ENCODE assay signal across 9 cellular contexts in genomic region chr3:72999971-73000370, GRCh38. TPM values are rescaled to one million over a fixed set of nuclear protein-coding genes. Genes with fewer than 3 reads are reported as not detected.
DNase-seq lines count a peak whose midpoint lies in the region; ATAC-seq and TF ChIP-seq lines count a peak whose summit lies in the region.
"Had no signal": no experiment of that assay in that cellular context is flagged by ENCODE, and none has a peak within 500 bp of the region (broad histone marks: within the 10 kb centered on the region; RNA-seq: fewer than 3 reads in every experiment).

No MANE protein-coding gene starts in this region.

- TF ChIP-seq CTCF in WTC11 (IDR thresholded peaks at IDR 0.05) (no peak), fibroblast of villous mesenchyme (IDR thresholded peaks at IDR 0.05; ENCODE audit: insufficient read depth, low read depth, low read length) (no peak), suprapubic skin (IDR thresholded peaks at IDR 0.05) (no peak)

- peaks cover 50% of the 10 kb centered on the region for H3K36me3 Mint-ChIP-seq in WTC11

- H3K4me3 ChIP-seq in right cardiac atrium (ENCODE audit: low read length) (peak overlapping the region; percentile 99), fibroblast of villous mesenchyme (ENCODE audit: low read depth, low read length) (peak overlapping the region; percentile 78), suprapubic skin (peak overlapping the region; percentile 11)

- 31% methylated on average over 2 of the region's 2 CpGs for WGBS in right cardiac atrium
- WGBS in suprapubic skin: 58% methylated on average over 2 of the region's 2 CpGs

- peak overlapping the region; percentile 52 for H3K4me3 Mint-ChIP-seq in WTC11

- H3K27me3 ChIP-seq in right cardiac atrium (ENCODE audit: control insufficient read depth, insufficient read depth) (no peaks in the 10 kb centered on the region), suprapubic skin (no peaks in the 10 kb centered on the region)

- no peak for TF ChIP-seq POLR2A in suprapubic skin (IDR thresholded peaks at IDR 0.05)

- no peaks in the 10 kb centered on the region for H3K9me3 Mint-ChIP-seq in WTC11

- H3K27ac Mint-ChIP-seq in WTC11: peak overlapping the region; percentile 85

- H3K4me1 ChIP-seq in right cardiac atrium (ENCODE audit: control insufficient read depth, insufficient read depth, low read length) (peaks cover 8% of the 10 kb centered on the region), suprapubic skin (peaks cover 51% of the 10 kb centered on the region)

- DNase-seq in right cardiac atrium: no peak
- no peak for DNase-seq in cardiac septum (ENCODE audit: low spot score)
- no peak for DNase-seq in WTC11 (ENCODE audit: low spot score)
- peak; percentile 21 for DNase-seq in fibroblast of villous mesenchyme (ENCODE audit: low read depth)
- DNase-seq in suprapubic skin (ENCODE audit: low spot score in 2 of 2): no peak
- DNase-seq in NCI-H146 treated with DMSO at 0.1 percent for 48 hours (lab: John Stamatoyannopoulos, UW; ENCODE audit: unreplicated experiment): no peak
- DNase-seq: NCI-H446 had no signal

- ATAC-seq in right cardiac atrium (no peak), WTC11 (no peak), HG02840 (IDR thresholded peaks at IDR 0.05; ENCODE audit: low FRiP score, unreplicated experiment) (no peak), GM19455 (IDR thresholded peaks at IDR 0.05; ENCODE audit: unreplicated experiment) (no peak)

- peaks cover 45% of the 10 kb centered on the region for H3K4me1 Mint-ChIP-seq in WTC11

- H3K27me3 Mint-ChIP-seq in WTC11 (ENCODE audit: low read depth): no peaks in the 10 kb centered on the region

- TF ChIP-seq EP300 in suprapubic skin (IDR thresholded peaks at IDR 0.05): no peak

- POLR2A ChIA-PET in WTC11 (lab: Charles Lee): no interaction called here

- H3K27ac ChIP-seq in right cardiac atrium (ENCODE audit: low read length) (no peak overlapping the region), suprapubic skin (no peak overlapping the region)

- H3K36me3 ChIP-seq in suprapubic skin: peaks cover 14% of the 10 kb centered on the region

- H3K9me3 ChIP-seq in right cardiac atrium (ENCODE audit: control insufficient read depth, low read length) (no peaks in the 10 kb centered on the region), suprapubic skin (no peaks in the 10 kb centered on the region)

- CTCF ChIA-PET in WTC11 (lab: Charles Lee): interaction anchor here (0.8 to 1.1 kb wide), 2 partner anchors 107 to 149 kb away, joined by 3 to 4 read pairs; no protein-coding TSS in a partner anchor

- intact Hi-C loops in right cardiac atrium (cut with DNase I): loop anchor here in 3 of 4 donors (5.0 to 10.0 kb wide), 4 partner anchors 45 to 57 kb away; no protein-coding TSS in a partner anchor
- intact Hi-C loops in cardiac septum (cut with DNase I): loop anchor here (5.0 kb wide), 5 partner anchors 37 to 153 kb away; partner anchors contain the start of genes GXYLT2 and SHQ1

TF ChIP-seq in WTC11, 78 proteins besides CTCF, POLR2A, EP300 and RAD21:
- no peak for TF ChIP-seq PRRX2 (CRISPR knock-in tag; IDR thresholded peaks at IDR 0.05)
- TF ChIP-seq MYBL2 (CRISPR knock-in tag; IDR thresholded peaks at IDR 0.05): no peak
- no peak for TF ChIP-seq CREM (CRISPR knock-in tag; IDR thresholded peaks at IDR 0.05)
- TF ChIP-seq ATF1 (CRISPR knock-in tag; IDR thresholded peaks at IDR 0.05): no peak
- no peak for TF ChIP-seq ZNF423 (CRISPR knock-in tag; IDR thresholded peaks at IDR 0.05)
- TF ChIP-seq ATF2 (CRISPR knock-in tag; IDR thresholded peaks at IDR 0.05; ENCODE audit: borderline replicate concordance, low read depth): no peak
- no peak for TF ChIP-seq CREB1 (CRISPR knock-in tag; IDR thresholded peaks at IDR 0.05)
- no peak for TF ChIP-seq ETV6 (CRISPR knock-in tag; IDR thresholded peaks at IDR 0.05)
- no peak for TF ChIP-seq SP1 (CRISPR knock-in tag; conservative IDR thresholded peaks at IDR 0.05)
- TF ChIP-seq EMX1 (CRISPR knock-in tag; IDR thresholded peaks at IDR 0.05): no peak
- no peak for TF ChIP-seq FOXK1 (CRISPR knock-in tag; IDR thresholded peaks at IDR 0.05)
- no peak for TF ChIP-seq NR2C2 (CRISPR knock-in tag; IDR thresholded peaks at IDR 0.05)
- TF ChIP-seq ZMAT4 (CRISPR knock-in tag; IDR thresholded peaks at IDR 0.05): no peak
- TF ChIP-seq AR (CRISPR knock-in tag; IDR thresholded peaks at IDR 0.05): no peak

RNA-seq across cellular contexts. Expression of gene PPP4R2, which starts 3.4 kb away (rescaled TPM):
- total RNA-seq in right cardiac atrium (10 to 100 TPM; 52.0 to 73.7 (median 71.8) TPM), cardiac septum (46.6 TPM), WTC11 (2021) (70.3 to 80.4 TPM (median 78.1 TPM) in 3 replicates), fibroblast of villous mesenchyme (62.2 and 105 TPM in 2 replicates), suprapubic skin (10 to 100 TPM; 24.4 to 46.3 (median 36.6) TPM)
- 18.3 TPM for polyA plus RNA-seq in right cardiac atrium

Comparison
In these comparisons a context has a peak if more than half of its experiments do, and no peak if none do; other contexts are left out.
1. H3K4me3 ChIP-seq: peak in every context shown above with its lines; median percentile 99 in right cardiac atrium; 78 in fibroblast of villous mesenchyme; 11 in suprapubic skin.